Comparison of ENCODE assay signal across 20 cellular contexts in the genomic region with DNA sequence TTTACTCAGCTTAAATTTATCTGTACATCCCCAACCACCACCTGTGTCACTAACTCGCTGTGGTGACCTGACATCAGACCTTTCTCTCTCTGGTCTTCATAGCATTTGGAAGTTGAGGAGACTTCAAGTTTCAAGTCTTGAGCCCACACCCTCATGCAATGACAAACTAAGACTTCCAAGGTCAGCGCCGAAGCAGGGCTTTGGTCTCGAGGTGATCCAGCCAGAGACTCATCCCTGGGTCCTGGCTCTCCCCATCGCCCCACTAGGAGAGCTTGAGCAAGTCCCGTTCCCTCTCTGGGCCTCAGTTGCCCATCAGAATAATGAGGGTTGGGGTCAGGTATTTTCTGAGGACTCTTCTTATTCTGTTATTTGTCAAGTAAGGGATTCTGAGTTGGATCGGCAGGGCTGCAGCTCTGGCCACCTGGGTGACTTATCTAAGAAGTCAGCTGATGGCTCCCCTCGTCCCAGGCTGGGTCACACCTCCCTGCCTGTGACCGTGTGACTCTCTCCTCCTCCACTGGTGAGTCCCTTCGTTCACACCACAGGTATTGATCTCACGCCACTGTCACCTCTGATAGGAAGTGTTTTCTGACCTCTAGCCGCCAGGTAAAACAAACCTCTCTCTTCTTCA.
"Had no signal": no experiment of that assay in that cellular context is flagged by ENCODE, and none has a peak within 500 bp of the region (broad histone marks: within the 10 kb centered on the region; RNA-seq: fewer than 3 reads in every experiment).

No MANE protein-coding gene starts in this region.

- H3K27me3 ChIP-seq: left lung, pancreas, upper lobe of left lung had no signal

- H3K4me1 ChIP-seq: left lung, pancreas, upper lobe of left lung had no signal

- H3K9me3 ChIP-seq: pancreas had no signal

- H3K36me3 ChIP-seq: left lung, pancreas, upper lobe of left lung had no signal

- ATAC-seq: left lung; natural killer cell; pancreas; sciatic nerve; stimulated activated naive CD8-positive, alpha-beta T cell treated with anti-CD3 and anti-CD28 coated beads, Interleukin-15, Interleukin-2, amounts not matched to agents 100 U/mL and 50 U/mL, for 24 hours; WTC11 had no signal

- H3K4me3 ChIP-seq: left lung, pancreas, smooth muscle cell, upper lobe of left lung had no signal

- DNase-seq: activated CD4-positive, alpha-beta memory T cell treated with anti-CD3 and anti-CD28 coated beads, Interleukin-2, amount 10 ng/mL, durations not matched to agents 7 days and 5 days; activated CD4-positive, alpha-beta T cell treated with anti-CD3 and anti-CD28 coated beads for 48 hours; activated effector memory CD4-positive, alpha-beta T cell treated with anti-CD3 and anti-CD28 coated beads, Interleukin-2, amount 50 U/mL, for 16 hours; activated naive CD4-positive, alpha-beta T cell treated with anti-CD3 and anti-CD28 coated beads, Interleukin-2, amount 10 ng/mL, durations not matched to agents 7 days and 5 days; activated T-cell treated with anti-CD3 and anti-CD28 coated beads for 4 hours; amygdala; cortex of kidney; foreskin fibroblast; immature natural killer cell; kidney glomerular epithelial cell; left lung; natural killer cell; stimulated activated CD4-positive, alpha-beta T cell treated with anti-CD3 and anti-CD28 coated beads, Interleukin-4, amount 100 ng/mL, for 1 hour; stimulated activated naive CD8-positive, alpha-beta T cell treated with anti-CD3 and anti-CD28 coated beads, Interleukin-15, Interleukin-2, amounts not matched to agents 100 U/mL and 50 U/mL, for 24 hours; T1000; upper lobe of left lung had no signal

- H3K27ac ChIP-seq: left lung, pancreas, upper lobe of left lung had no signal

- H3K4me2 ChIP-seq: smooth muscle cell had no signal
